1 cellular context compared by ENCODE assay signal in genomic region chr17:951388-952132, GRCh38.
TF ChIP-seq lines count a peak whose summit lies in the region.

No MANE protein-coding gene starts in this region.

TF ChIP-seq in H1, 55 proteins besides CTCF, POLR2A, EP300 and RAD21 (continued from another document):
- TF ChIP-seq TEAD4 (IDR thresholded peaks at IDR 0.05; ENCODE audit: low read depth, low read length) (peak; percentile 93), TAF7 (optimal IDR thresholded peaks at IDR 0.05; ENCODE audit: borderline replicate concordance, low read depth, low read length) (no peak), TBP (IDR thresholded peaks at IDR 0.05; ENCODE audit: low read depth, low read length) (peak; percentile 50; the same call in 1 of the 2 replicates), JUN (IDR thresholded peaks at IDR 0.05; ENCODE audit: low read depth, low read length) (peak; percentile 75; the same call in 1 of the 2 replicates), CBX8 (IDR thresholded peaks at IDR 0.05; ENCODE audit: borderline replicate concordance, low read depth, low read length) (no peak), SRF (IDR thresholded peaks at IDR 0.05; ENCODE audit: low read depth, low read length) (peak; percentile 89), TAF1 (IDR thresholded peaks at IDR 0.05; ENCODE audit: low read depth, low read length) (peak; percentile 61), NRF1 (IDR thresholded peaks at IDR 0.05; ENCODE audit: low read depth, low read length) (no peak)
